Comparison of ENCODE assay signal across 8 cellular contexts in genomic region chr17:72560303-72561247, GRCh38.
DNase-seq lines count a peak whose midpoint lies in the region; ATAC-seq and TF ChIP-seq lines count a peak whose summit lies in the region.

No MANE protein-coding gene starts in this region.

- no peaks in the 10 kb centered on the region for H3K27me3 ChIP-seq in liver (ENCODE audit: control insufficient read depth in 4 of 4, insufficient read depth in 4 of 4, low read length in 3 of 4)

- H3K4me1 ChIP-seq in liver (ENCODE audit: control insufficient read depth in 4 of 4, insufficient read depth in 4 of 4, low read length in 3 of 4) = peaks cover 0 to 2% (median 0%) of the 10 kb centered on the region in 4 donors

- POLR2A ChIA-PET in WTC11 (lab: Charles Lee) = no interaction called here

- no peaks in the 10 kb centered on the region for H3K27me3 Mint-ChIP-seq in WTC11 (ENCODE audit: low read depth)

- peak; percentile 74 for ATAC-seq in HG02885 (IDR thresholded peaks at IDR 0.05; ENCODE audit: poor library complexity, unreplicated experiment)
- ATAC-seq in WTC11 = peak; percentile 66
- no peak for ATAC-seq in GM19023 (IDR thresholded peaks at IDR 0.05; ENCODE audit: unreplicated experiment)

- peak; percentile 83 for TF ChIP-seq CTCF in GM13976 (IDR thresholded peaks at IDR 0.05; ENCODE audit: borderline replicate concordance, control extremely low read depth, extremely low read depth, insufficient read depth, missing control alignments)
- peak; percentile 93 for TF ChIP-seq CTCF in WTC11 (IDR thresholded peaks at IDR 0.05)
- TF ChIP-seq CTCF in liver (IDR thresholded peaks at IDR 0.05; ENCODE audit: low read depth, low read length, missing input control) = peak; percentile 85

- in situ Hi-C loops in GM13976 (cut with MboI; ENCODE audit: low sequenced_read_pairs, unreplicated experiment) = loop anchor here (25.0 kb wide), 3 partner anchors 427 to 802 kb away; partner anchors contain the start of gene COG1

- no peak overlapping the region for H3K27ac ChIP-seq in liver (ENCODE audit: low read depth in 1 of 2, low read length in 2 of 2)

- peaks cover 6% of the 10 kb centered on the region for H3K4me1 Mint-ChIP-seq in WTC11

- peak; percentile 75 to 80 for TF ChIP-seq RAD21 in liver (IDR thresholded peaks at IDR 0.05)

- DNase-seq in GM13976 (ENCODE audit: low spot score) = peak; percentile 89
- peak; percentile 51 for DNase-seq in NCI-H2196 (lab: John Stamatoyannopoulos, UW; ENCODE audit: unreplicated experiment)
- peak; percentile 70 for DNase-seq in WTC11 (ENCODE audit: low spot score)
- peak; percentile 60 for DNase-seq in cerebellum (ENCODE audit: low spot score)
- peak; percentile 5 for DNase-seq in stimulated activated CD8-positive, alpha-beta memory T cell treated with anti-CD3 and anti-CD28 coated beads, Interleukin-7, amount 100 ng/mL, for 24 hours (ENCODE audit: low read depth)

- no peaks in the 10 kb centered on the region for H3K36me3 ChIP-seq in liver (ENCODE audit: control insufficient read depth in 4 of 4, insufficient read depth in 3 of 4, low read depth in 1 of 4, low read length in 3 of 4)

- H3K9ac ChIP-seq in liver (ENCODE audit: low read depth in 1 of 2, low read length in 2 of 2) = no peak overlapping the region

- H3K4me3 ChIP-seq in liver (ENCODE audit: low read depth in 1 of 3, low read length in 3 of 3) = no peak overlapping the region

- H3K4me3 Mint-ChIP-seq in WTC11 = no peak overlapping the region

- H3K9me3 ChIP-seq in liver (ENCODE audit: control insufficient read depth in 4 of 4, low read length in 3 of 4) = no peaks in the 10 kb centered on the region

- no peak overlapping the region for H3K27ac Mint-ChIP-seq in WTC11

- CTCF ChIA-PET in WTC11 (lab: Charles Lee) = interaction anchor here (0.6 to 3.5 kb wide), 48 partner anchors 9 to 784 kb away, joined by 3 to 106 read pairs (median 5); partner anchors contain the start of gene SSTR2

- no peaks in the 10 kb centered on the region for H3K9me3 Mint-ChIP-seq in WTC11

- H3K36me3 Mint-ChIP-seq in WTC11 = no peaks in the 10 kb centered on the region

- WGBS in liver = 44% methylated on average over 24 of the region's 24 CpGs

TF ChIP-seq in WTC11, 78 proteins besides CTCF, POLR2A, EP300 and RAD21:
- TF ChIP-seq MYBL2 (CRISPR knock-in tag; IDR thresholded peaks at IDR 0.05) (0 out of 2 replicates have a peak, but pooled peaks have one; percentile 9), NFE2L1 (CRISPR knock-in tag; IDR thresholded peaks at IDR 0.05) (0 out of 2 replicates have a peak, but pooled peaks have one; percentile 57), NR2C2 (CRISPR knock-in tag; IDR thresholded peaks at IDR 0.05) (no peak), NFATC4 (CRISPR knock-in tag; IDR thresholded peaks at IDR 0.05) (no peak), RORB (CRISPR knock-in tag; IDR thresholded peaks at IDR 0.05) (no peak), EMX1 (CRISPR knock-in tag; IDR thresholded peaks at IDR 0.05) (no peak), FOXP4 (CRISPR knock-in tag; IDR thresholded peaks at IDR 0.05) (no peak), GTF2I (CRISPR knock-in tag; conservative IDR thresholded peaks at IDR 0.05) (0 out of 2 replicates have a peak, but pooled peaks have one; percentile 27), SMAD4 (CRISPR knock-in tag; IDR thresholded peaks at IDR 0.05) (no peak), ELF4 (CRISPR knock-in tag; IDR thresholded peaks at IDR 0.05; ENCODE audit: low read depth) (no peak), SMAD3 (CRISPR knock-in tag; IDR thresholded peaks at IDR 0.05; ENCODE audit: borderline replicate concordance) (no peak), SOX15 (CRISPR knock-in tag; IDR thresholded peaks at IDR 0.05) (no peak)
TF ChIP-seq in WTC11: peak in this region for 3.

TF ChIP-seq in liver, 16 proteins besides CTCF, POLR2A, EP300 and RAD21:
- no peak for TF ChIP-seq YY1 (IDR thresholded peaks at IDR 0.05)
- no peak for TF ChIP-seq RXRA (IDR thresholded peaks at IDR 0.05)
- TF ChIP-seq MAX (IDR thresholded peaks at IDR 0.05) = no peak
- no peak for TF ChIP-seq GABPA (IDR thresholded peaks at IDR 0.05 in 1 of 2, conservative IDR thresholded peaks at IDR 0.05 in 1 of 2)
TF ChIP-seq in liver: peak in this region for 0.

Comparison
In these comparisons a context has a peak if more than half of its experiments do, and no peak if none do; other contexts are left out.
1. DNase-seq: peak in every context shown above with its lines; median percentile 89 in GM13976; 70 in WTC11; 60 in cerebellum; 51 in NCI-H2196; 5 in stimulated activated CD8-positive, alpha-beta memory T cell treated with anti-CD3 and anti-CD28 coated beads, Interleukin-7, amount 100 ng/mL, for 24 hours.